ENCODE assay signal across 21 cellular contexts in genomic region chr2:215489288-215489848, GRCh38.
"Had no signal": no experiment of that assay in that cellular context is flagged by ENCODE, and none has a peak within 500 bp of the region (broad histone marks: within the 10 kb centered on the region; RNA-seq: fewer than 3 reads in every experiment).

No MANE protein-coding gene starts in this region.

- H3K27ac ChIP-seq: ascending aorta, gastrocnemius medialis, ovary, psoas muscle, skin epidermis, suprapubic skin, vagina, WERI-Rb-1 had no signal

- H3K27me3 ChIP-seq: ascending aorta, gastrocnemius medialis, ovary, suprapubic skin, vagina had no signal

- H3K36me3 ChIP-seq: ascending aorta, gastrocnemius medialis, ovary, suprapubic skin, vagina, WERI-Rb-1 had no signal

- H3K9me3 ChIP-seq: ascending aorta, gastrocnemius medialis, ovary, psoas muscle, suprapubic skin, vagina had no signal

- DNase-seq: activated CD4-positive, alpha-beta T cell treated with anti-CD3 and anti-CD28 coated beads, Interleukin-2, amount 50 U/mL, for 4 hours; activated effector memory CD4-positive, alpha-beta T cell treated with anti-CD3 and anti-CD28 coated beads, Interleukin-2, amount 50 U/mL, for 16 hours; activated T-cell treated with anti-CD3 and anti-CD28 coated beads, Interleukin-2, amount 50 U/mL, for 72 hours; cerebellar nuclear complex; cortex of kidney; gastrocnemius medialis; head of caudate nucleus; immature natural killer cell; kidney glomerular epithelial cell; naive thymus-derived CD8-positive, alpha-beta T cell; ovary; psoas muscle; right cardiac atrium; stimulated activated CD4-positive, alpha-beta T cell treated with anti-CD3 and anti-CD28 coated beads, Interleukin-2, amount 100 ng/mL, for 48 hours; trophoblast cell; WERI-Rb-1 had no signal

- H3K4me1 ChIP-seq: ascending aorta, gastrocnemius medialis, psoas muscle, suprapubic skin, vagina had no signal

- H3K4me3 ChIP-seq: ascending aorta, gastrocnemius medialis, ovary, psoas muscle, skin epidermis, suprapubic skin, vagina had no signal

- ATAC-seq: activated T-cell treated with anti-CD3 and anti-CD28 coated beads, Interleukin-2, amount 50 U/mL, for 72 hours; esophagus mucosa; gastrocnemius medialis; naive thymus-derived CD8-positive, alpha-beta T cell; psoas muscle; right cardiac atrium had no signal
